13 cellular contexts compared by ENCODE assay signal in the genomic region with DNA sequence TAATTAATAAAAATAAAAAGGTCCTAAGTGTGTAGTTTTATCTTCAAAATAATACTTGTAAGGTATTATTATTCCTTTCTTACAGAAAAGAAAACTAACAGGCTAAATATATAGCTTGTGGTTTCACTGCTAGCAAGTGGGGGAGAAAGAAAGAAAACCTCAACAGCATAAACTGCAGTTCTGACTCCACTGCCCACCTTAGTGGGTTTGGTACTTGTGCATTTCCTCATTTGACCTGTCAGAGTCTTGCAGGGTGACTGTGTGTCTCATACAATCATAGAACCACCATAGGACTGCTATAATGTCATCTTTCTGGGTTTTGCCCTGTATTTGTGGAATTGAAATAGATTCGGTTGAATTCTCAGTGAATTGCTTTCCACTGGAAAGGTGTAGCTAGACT.
DNase-seq lines count a peak whose midpoint lies in the region; ATAC-seq, FAIRE-seq and TF ChIP-seq lines count a peak whose summit lies in the region.
"Had no signal": no experiment of that assay in that cellular context is flagged by ENCODE, and none has a peak within 500 bp of the region (broad histone marks: within the 10 kb centered on the region; RNA-seq: fewer than 3 reads in every experiment).

No MANE protein-coding gene starts in this region.

- no peak overlapping the region for H3K9ac ChIP-seq in colonic mucosa (ENCODE audit: low read depth in 2 of 2, low read length in 2 of 2)

- H3K9me3 ChIP-seq in colonic mucosa, result no peaks in the 10 kb centered on the region

- H3K36me3 ChIP-seq in colonic mucosa, result no peaks in the 10 kb centered on the region

- no peaks in the 10 kb centered on the region for H3K4me1 Mint-ChIP-seq in MCF 10A (ENCODE audit: insufficient read depth, unreplicated experiment)

- no peak overlapping the region for H3K4me3 ChIP-seq in colonic mucosa
- H3K4me3 ChIP-seq: K562 had no signal

- POLR2A ChIA-PET in MCF 10A (lab: Yijun Ruan, JAX), result no interaction called here

- H3K36me3 Mint-ChIP-seq in MCF 10A (ENCODE audit: insufficient read depth, unreplicated experiment), result no peaks in the 10 kb centered on the region

- CTCF ChIA-PET in MCF 10A (lab: Yijun Ruan, JAX), result interaction anchor here (1.6 kb wide), 1 partner anchor 10 kb away, joined by 7 read pairs; no protein-coding TSS in a partner anchor

- H3K27me3 Mint-ChIP-seq in MCF 10A (ENCODE audit: insufficient read depth, unreplicated experiment), result no peaks in the 10 kb centered on the region

- ATAC-seq in GM18520 (IDR thresholded peaks at IDR 0.05; ENCODE audit: unreplicated experiment), result peak; percentile 97
- ATAC-seq in HG02943 (IDR thresholded peaks at IDR 0.05; ENCODE audit: low read depth, unreplicated experiment), result peak; percentile 93
- ATAC-seq in stimulated activated naive CD8-positive, alpha-beta T cell treated with anti-CD3 and anti-CD28 coated beads, Interleukin-15, Interleukin-2, amounts not matched to agents 100 U/mL and 50 U/mL, for 24 hours, result no peak
- ATAC-seq: K562 had no signal

- H3K4me3 Mint-ChIP-seq in MCF 10A (ENCODE audit: unreplicated experiment), result no peak overlapping the region
- H3K4me3 Mint-ChIP-seq: nephron progenitor cell had no signal

- no peak overlapping the region for H3K27ac Mint-ChIP-seq in MCF 10A (ENCODE audit: low read depth, unreplicated experiment)

- H3K4me1 ChIP-seq in colonic mucosa, result no peaks in the 10 kb centered on the region

- BruUV-seq in MCF 10A (replicated peaks; lab: Mats Ljungman, UMichigan), result no TSS peak

- no peaks in the 10 kb centered on the region for H3K27me3 ChIP-seq in colonic mucosa

- no peak for TF ChIP-seq CTCF in GM20000 (IDR thresholded peaks at IDR 0.05; ENCODE audit: extremely low read depth, missing control alignments)
- TF ChIP-seq CTCF in MCF 10A (IDR thresholded peaks at IDR 0.05; ENCODE audit: unreplicated experiment), result no peak
- TF ChIP-seq CTCF in colonic mucosa (IDR thresholded peaks at IDR 0.05), result no peak

- FAIRE-seq in HTR-8/SVneo (lab: Jason Lieb, UNC), result no peak
- FAIRE-seq: K562, kidney had no signal

- no peak overlapping the region for H3K27ac ChIP-seq in colonic mucosa

- intact Hi-C loops in MCF 10A (cut with micrococcal nuclease) (no loop called here), colonic mucosa (cut with DNase I) (no loop called here)

- H3K9me3 Mint-ChIP-seq in MCF 10A (ENCODE audit: unreplicated experiment), result no peaks in the 10 kb centered on the region

- peak; percentile 45 for DNase-seq in GM20000 (ENCODE audit: low spot score)
- peak; percentile 2 for DNase-seq in KG1 (lab: John Stamatoyannopoulos, UW)
- no peak for DNase-seq in stimulated activated naive CD8-positive, alpha-beta T cell treated with anti-CD3 and anti-CD28 coated beads, Interleukin-15, Interleukin-2, amounts not matched to agents 100 U/mL and 50 U/mL, for 24 hours
- DNase-seq in HTR-8/SVneo (ENCODE audit: insufficient read length, low spot score), result no peak
- no peak for DNase-seq in MCF 10A (ENCODE audit: unreplicated experiment)
- DNase-seq in colonic mucosa, result no peak
- DNase-seq: activated CD4-positive, alpha-beta T cell treated with anti-CD3 and anti-CD28 coated beads for 1 hour; kidney; nephron progenitor cell; Right ventricle myocardium superior had no signal

Comparison
In these comparisons a context has a peak if more than half of its experiments do, and no peak if none do; other contexts are left out.
1. DNase-seq: peak in GM20000 (single experiment) and KG1 (single experiment); none in stimulated activated naive CD8-positive, alpha-beta T cell treated with anti-CD3 and anti-CD28 coated beads, Interleukin-15, Interleukin-2, amounts not matched to agents 100 U/mL and 50 U/mL, for 24 hours (single experiment), HTR-8/SVneo (single experiment), MCF 10A (single experiment) and colonic mucosa (single experiment).